ENCODE assay signal across 8 cellular contexts in genomic region chr11:124115782-124116616, GRCh38. TPM values are rescaled to one million over a fixed set of nuclear protein-coding genes. Genes with fewer than 3 reads are reported as not detected.
DNase-seq lines count a peak whose midpoint lies in the region; ATAC-seq and TF ChIP-seq lines count a peak whose summit lies in the region.

No MANE protein-coding gene starts in this region.

- H3K4me1 Mint-ChIP-seq in activated CD4-positive, alpha-beta T cell treated with anti-CD3 and anti-CD28 coated beads for 36 hours: peaks cover 23% of the 10 kb centered on the region

- H3K27me3 ChIP-seq in dorsolateral prefrontal cortex: no peaks in the 10 kb centered on the region

- DNase-seq in activated CD4-positive, alpha-beta T cell treated with anti-CD3 and anti-CD28 coated beads for 36 hours: peak; percentile 33
- no peak for DNase-seq in activated CD4-positive, alpha-beta T cell treated with anti-CD3 and anti-CD28 coated beads, Interleukin-2, amount 50 U/mL, for 1 hour
- no peak for DNase-seq in NB4 (ENCODE audit: low read depth)
- DNase-seq in dorsolateral prefrontal cortex: peak in 1 of 10 donors; percentile 47
- DNase-seq in ureter (ENCODE audit: low spot score): peak; percentile 48
- DNase-seq in central memory CD4-positive, alpha-beta T cell: no peak
- DNase-seq in MV-4-11 (lab: John Stamatoyannopoulos, UW): no peak

- H3K4me3 ChIP-seq in NB4 (ENCODE audit: low read depth, low read length): peak overlapping the region; percentile 27
- H3K4me3 ChIP-seq in dorsolateral prefrontal cortex: peak overlapping the region; percentile 36 to 82 (median 67)
- H3K4me3 ChIP-seq in mesodermal cell (ENCODE audit: extremely low read depth, insufficient read depth, low read length, poor library complexity, severe bottlenecking): peak overlapping the region; percentile 56

- peak; percentile 48 for ATAC-seq in activated CD4-positive, alpha-beta T cell treated with anti-CD3 and anti-CD28 coated beads for 36 hours

- H3K4me1 ChIP-seq in mesodermal cell (ENCODE audit: control insufficient read depth, insufficient read depth, low read length, poor library complexity, severe bottlenecking): peaks cover 10% of the 10 kb centered on the region

- peaks cover 34% of the 10 kb centered on the region for H3K36me3 ChIP-seq in mesodermal cell (ENCODE audit: control insufficient read depth, insufficient read depth, low read length)

- H3K36me3 Mint-ChIP-seq in activated CD4-positive, alpha-beta T cell treated with anti-CD3 and anti-CD28 coated beads for 36 hours (ENCODE audit: low read depth): peaks cover 12% of the 10 kb centered on the region

- peaks cover 4% of the 10 kb centered on the region for H3K27me3 Mint-ChIP-seq in activated CD4-positive, alpha-beta T cell treated with anti-CD3 and anti-CD28 coated beads for 36 hours

- H3K9me3 Mint-ChIP-seq in activated CD4-positive, alpha-beta T cell treated with anti-CD3 and anti-CD28 coated beads for 36 hours (ENCODE audit: low read depth): no peaks in the 10 kb centered on the region

- intact Hi-C loops in activated CD4-positive, alpha-beta T cell treated with anti-CD3 and anti-CD28 coated beads for 36 hours (cut with DNase I, micrococcal nuclease): loop anchor here (1.0 to 10.0 kb wide), 5 partner anchors 45 to 759 kb away; partner anchors contain the start of genes ZNF202 (in 2 of the 2) and MSANTD2 (in 1 of the 2)
- intact Hi-C loops in dorsolateral prefrontal cortex (cut with DNase I): no loop called here

- TF ChIP-seq CTCF in NB4 (IDR thresholded peaks at IDR 0.05; ENCODE audit: low read depth, low read length) (no peak), dorsolateral prefrontal cortex (IDR thresholded peaks at IDR 0.05 in 54 of 56, conservative IDR thresholded peaks at IDR 0.05 in 2 of 56; ENCODE audit: low read depth in 1 of 56, partially characterized antibody in 56 of 56) (no peak)

- H3K9me3 ChIP-seq in mesodermal cell (ENCODE audit: control insufficient read depth, low read length): no peaks in the 10 kb centered on the region

- 41 to 43% methylated on average over 8 to 10 of the region's 12 CpGs for WGBS in mesodermal cell (ENCODE audit: insufficient coverage in 2 of 2), 2 experiments

- H3K27ac ChIP-seq in dorsolateral prefrontal cortex: peak overlapping the region in 26 of 59 donors; percentile 15 to 67 (median 45)
- H3K27ac ChIP-seq in mesodermal cell (ENCODE audit: low read depth, low read length, severe bottlenecking): peak overlapping the region; percentile 86

- no peak for TF ChIP-seq POLR2A in NB4 (IDR thresholded peaks at IDR 0.05; ENCODE audit: extremely low read depth, insufficient read length)

- peak overlapping the region; percentile 78 for H3K4me3 Mint-ChIP-seq in activated CD4-positive, alpha-beta T cell treated with anti-CD3 and anti-CD28 coated beads for 36 hours

- POLR2A ChIA-PET in activated CD4-positive, alpha-beta T cell treated with anti-CD3 and anti-CD28 coated beads for 36 hours (lab: Charles Lee): no interaction called here

- peak overlapping the region; percentile 87 for H3K27ac Mint-ChIP-seq in activated CD4-positive, alpha-beta T cell treated with anti-CD3 and anti-CD28 coated beads for 36 hours

- CTCF ChIA-PET in activated CD4-positive, alpha-beta T cell treated with anti-CD3 and anti-CD28 coated beads for 36 hours (lab: Charles Lee): interaction anchor here (0.9 to 2.0 kb wide), 4 partner anchors 14 to 45 kb away, joined by 3 to 10 read pairs (median 3); no protein-coding TSS in a partner anchor

RNA-seq across cellular contexts. Expression of gene VWA5A, which starts 0.7 kb away (rescaled TPM):
- 1 to 10 TPM; 8.6 to 8.8 TPM for total RNA-seq in activated CD4-positive, alpha-beta T cell treated with anti-CD3 and anti-CD28 coated beads for 36 hours
- 10 to 100 TPM; 12.2 to 47.8 (median 20.6) TPM for total RNA-seq in dorsolateral prefrontal cortex
- polyA plus RNA-seq in mesodermal cell (2013, experiment 1 of 2): 34.8 TPM
- polyA plus RNA-seq in mesodermal cell (2013, experiment 2 of 2): 41.4 TPM
- total RNA-seq in ureter: 46.3 TPM

Comparison
In these comparisons a context has a peak if more than half of its experiments do, and no peak if none do; other contexts are left out.
1. DNase-seq: peak in activated CD4-positive, alpha-beta T cell treated with anti-CD3 and anti-CD28 coated beads for 36 hours (single experiment) and ureter (single experiment); none in activated CD4-positive, alpha-beta T cell treated with anti-CD3 and anti-CD28 coated beads, Interleukin-2, amount 50 U/mL, for 1 hour (single experiment), NB4 (single experiment), central memory CD4-positive, alpha-beta T cell (single experiment) and MV-4-11 (single experiment).
2. intact Hi-C loops: an anchor here in activated CD4-positive, alpha-beta T cell treated with anti-CD3 and anti-CD28 coated beads for 36 hours (1.0 to 10.0 kb wide); none called in dorsolateral prefrontal cortex.
3. Peak in every context shown above with its lines, with median percentiles within 50 percentile points of each other: H3K4me3 ChIP-seq.